Comparison of ENCODE assay signal across 26 cellular contexts in genomic region chr9:101098392-101098791, GRCh38.
"Had no signal": no experiment of that assay in that cellular context is flagged by ENCODE, and none has a peak within 500 bp of the region (broad histone marks: within the 10 kb centered on the region; RNA-seq: fewer than 3 reads in every experiment).

No MANE protein-coding gene starts in this region.

- H3K9me3 Mint-ChIP-seq: activated CD4-positive, alpha-beta memory T cell treated with anti-CD3 and anti-CD28 coated beads, Interleukin-2, amount 10 ng/mL, durations not matched to agents 7 days and 5 days; activated naive CD4-positive, alpha-beta T cell treated with anti-CD3 and anti-CD28 coated beads for 36 hours; activated T-helper 17 cell treated with anti-CD3 and anti-CD28 coated beads, Interleukin-2, amount 50 U/mL, for 72 hours had no signal

- H3K36me3 Mint-ChIP-seq: activated naive CD8-positive, alpha-beta T cell; brain had no signal

- H3K9ac ChIP-seq: KMS-11 had no signal

- H3K4me2 ChIP-seq: KMS-11 had no signal

- H3K4me3 Mint-ChIP-seq: activated CD4-positive, alpha-beta memory T cell treated with anti-CD3 and anti-CD28 coated beads, Interleukin-2, amount 10 ng/mL, durations not matched to agents 7 days and 5 days; activated CD4-positive, alpha-beta T cell treated with anti-CD3 and anti-CD28 coated beads for 36 hours; activated naive CD4-positive, alpha-beta T cell treated with anti-CD3 and anti-CD28 coated beads for 36 hours; activated naive CD8-positive, alpha-beta T cell; activated T-helper 17 cell treated with anti-CD3 and anti-CD28 coated beads, Interleukin-2, amount 50 U/mL, for 72 hours; brain; T-helper 17 cell had no signal

- ATAC-seq: activated CD4-positive, alpha-beta T cell treated with anti-CD3 and anti-CD28 coated beads for 36 hours; activated T-helper 17 cell treated with anti-CD3 and anti-CD28 coated beads, Interleukin-2, amount 50 U/mL, for 72 hours; PC-3; T-helper 17 cell had no signal

- FAIRE-seq: astrocyte, RCC 7860 had no signal

- H3K27me3 Mint-ChIP-seq: activated CD4-positive, alpha-beta memory T cell treated with anti-CD3 and anti-CD28 coated beads, Interleukin-2, amount 10 ng/mL, durations not matched to agents 7 days and 5 days; activated T-helper 17 cell treated with anti-CD3 and anti-CD28 coated beads, Interleukin-2, amount 50 U/mL, for 72 hours; brain; T-helper 17 cell had no signal

- DNase-seq: activated CD4-positive, alpha-beta memory T cell treated with anti-CD3 and anti-CD28 coated beads, Interleukin-2, amount 10 ng/mL, durations not matched to agents 7 days and 5 days; activated CD4-positive, alpha-beta T cell treated with anti-CD3 and anti-CD28 coated beads for 36 hours; activated CD4-positive, alpha-beta T cell treated with anti-CD3 and anti-CD28 coated beads, Interleukin-2, amount 50 U/mL, for 1 hour; activated gamma-delta T cell; activated naive CD4-positive, alpha-beta T cell treated with anti-CD3 and anti-CD28 coated beads for 36 hours; activated T-cell treated with anti-CD3 and anti-CD28 coated beads for 4 hours; activated T-cell treated with anti-CD3 and anti-CD28 coated beads, Interleukin-2, amount 50 U/mL, for 48 hours; amygdala; NCI-H1092; NCI-H1417; NCI-H1694; NCI-H2029 treated with DMSO at 0.1 percent for 48 hours; NCI-H345; NCI-H510A; NK-92 treated with Interleukin-12 subunit alpha and Interleukin-12 subunit beta, amount 100 ng/mL, for 24 hours; PC-3; SIG-M5; T-helper 17 cell; T-helper 9 cell had no signal

- H3K4me1 Mint-ChIP-seq: activated CD4-positive, alpha-beta memory T cell treated with anti-CD3 and anti-CD28 coated beads, Interleukin-2, amount 10 ng/mL, durations not matched to agents 7 days and 5 days; activated CD4-positive, alpha-beta T cell treated with anti-CD3 and anti-CD28 coated beads for 36 hours; activated T-helper 17 cell treated with anti-CD3 and anti-CD28 coated beads, Interleukin-2, amount 50 U/mL, for 72 hours; brain; T-helper 17 cell had no signal

- H3K27ac Mint-ChIP-seq: activated CD4-positive, alpha-beta memory T cell treated with anti-CD3 and anti-CD28 coated beads, Interleukin-2, amount 10 ng/mL, durations not matched to agents 7 days and 5 days; activated CD4-positive, alpha-beta T cell treated with anti-CD3 and anti-CD28 coated beads for 36 hours; activated naive CD4-positive, alpha-beta T cell treated with anti-CD3 and anti-CD28 coated beads for 36 hours; activated naive CD8-positive, alpha-beta T cell; activated T-helper 17 cell treated with anti-CD3 and anti-CD28 coated beads, Interleukin-2, amount 50 U/mL, for 72 hours; brain; T-helper 17 cell had no signal

- H3K27ac ChIP-seq: KMS-11, VCaP had no signal
